22 cellular contexts compared by ENCODE assay signal in genomic region chr13:87107626-87108025, GRCh38.
"Had no signal": no experiment of that assay in that cellular context is flagged by ENCODE, and none has a peak within 500 bp of the region (broad histone marks: within the 10 kb centered on the region; RNA-seq: fewer than 3 reads in every experiment).

No MANE protein-coding gene starts in this region.

- H3K9ac ChIP-seq: KMS-11 had no signal

- H3K27me3 ChIP-seq: brain microvascular endothelial cell, cardiac muscle cell, MG63 had no signal

- ATAC-seq: activated CD8-positive, alpha-beta memory T cell treated with anti-CD3 and anti-CD28 coated beads, Interleukin-2, amount 10 ng/mL, durations not matched to agents 7 days and 5 days; WTC11 had no signal

- H3K9me3 ChIP-seq: MG63 had no signal

- DNase-seq: activated CD4-positive, alpha-beta T cell treated with anti-CD3 and anti-CD28 coated beads for 48 hours; activated CD4-positive, alpha-beta T cell treated with anti-CD3 and anti-CD28 coated beads, Interleukin-2, amount 50 U/mL, for 48 hours; activated CD4-positive, CD25-positive, alpha-beta regulatory T cell treated with anti-CD3 and anti-CD28 coated beads, Interleukin-2, amount 50 U/mL, for 72 hours; activated CD8-positive, alpha-beta memory T cell treated with anti-CD3 and anti-CD28 coated beads, Interleukin-2, amount 10 ng/mL, durations not matched to agents 7 days and 5 days; activated effector memory CD4-positive, alpha-beta T cell treated with Interleukin-2 at 50 U/mL for 16 hours; activated naive CD4-positive, alpha-beta T cell; activated T-cell treated with anti-CD3 and anti-CD28 coated beads, Interleukin-2, amount 50 U/mL, for 24 hours; aorta; brain microvascular endothelial cell; MG63; NCI-H1105; NCI-H1436; NCI-H1694 treated with DMSO at 0.1 percent for 48 hours; NCI-H2081 treated with DMSO at 0.1 percent for 48 hours; NCI-H2171; NCI-H2227 treated with DMSO at 0.1 percent for 48 hours; NCI-H69; NK-92 treated with Interleukin-12 subunit alpha and Interleukin-12 subunit beta, amount 100 ng/mL, for 24 hours; SHP77 treated with DMSO at 0.1 percent for 48 hours had no signal

- H3K4me2 ChIP-seq: KMS-11 had no signal

- H3K4me3 ChIP-seq: cardiac muscle cell, MG63 had no signal

- H3K27ac ChIP-seq: brain microvascular endothelial cell, cardiac muscle cell, KMS-11 had no signal

- H3K36me3 ChIP-seq: brain microvascular endothelial cell, cardiac muscle cell, MG63 had no signal
